ENCODE assay signal across 20 cellular contexts in the genomic region with DNA sequence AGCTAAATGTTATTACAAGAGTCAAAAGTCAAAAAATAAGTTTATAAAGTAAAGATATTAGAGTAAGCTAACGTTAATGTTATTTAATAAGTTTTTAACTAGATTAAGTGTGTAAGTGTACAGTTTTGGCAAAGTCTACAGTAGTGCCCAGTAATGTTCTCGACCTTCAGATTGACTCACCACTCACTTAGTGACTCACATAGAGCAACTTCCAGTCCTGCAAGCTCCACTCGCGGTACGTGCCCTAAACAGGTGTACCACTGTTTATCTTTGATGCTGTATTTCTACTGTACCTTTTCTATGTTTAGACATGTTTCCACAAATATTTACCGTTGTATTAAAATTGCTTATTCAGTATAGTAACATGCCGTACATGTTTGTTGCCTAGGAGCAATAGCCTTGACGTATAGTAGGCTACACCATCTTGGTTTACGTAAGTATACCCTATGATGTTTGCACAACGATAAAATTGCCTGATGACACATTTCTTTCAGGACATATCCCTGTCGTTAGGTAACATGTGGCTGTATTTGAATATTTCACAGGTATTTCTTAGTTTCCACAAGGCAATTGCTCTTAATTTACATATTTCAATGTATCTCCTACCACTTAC.
"Had no signal": no experiment of that assay in that cellular context is flagged by ENCODE, and none has a peak within 500 bp of the region (broad histone marks: within the 10 kb centered on the region; RNA-seq: fewer than 3 reads in every experiment).

No MANE protein-coding gene starts in this region.

- H3K27ac ChIP-seq: ascending aorta, esophagus muscularis mucosa, thyroid gland had no signal

- ATAC-seq: activated CD8-positive, alpha-beta T cell treated with anti-CD3 and anti-CD28 coated beads for 36 hours; left lobe of liver; T-cell had no signal

- H3K27me3 Mint-ChIP-seq: activated CD8-positive, alpha-beta T cell treated with anti-CD3 and anti-CD28 coated beads for 36 hours; T-cell had no signal

- H3K27me3 ChIP-seq: ascending aorta, esophagus muscularis mucosa, thyroid gland had no signal

- H3K4me3 ChIP-seq: ascending aorta, esophagus muscularis mucosa, lung, thyroid gland had no signal

- DNase-seq: activated CD4-positive, alpha-beta T cell treated with anti-CD3 and anti-CD28 coated beads for 48 hours; activated CD4-positive, CD25-positive, alpha-beta regulatory T cell; activated CD8-positive, alpha-beta T cell treated with anti-CD3 and anti-CD28 coated beads for 36 hours; activated naive CD4-positive, alpha-beta T cell treated with anti-CD3 and anti-CD28 coated beads for 36 hours; activated T-cell treated with anti-CD3 and anti-CD28 coated beads, Interleukin-2, amount 50 U/mL, for 1 hour; cerebellar nuclear complex; cortex of kidney; kidney; stimulated activated CD4-positive, alpha-beta T cell treated with anti-CD3 and anti-CD28 coated beads, Interleukin-12 subunit alpha, Interleukin-12 subunit beta, amount 100 ng/mL, for 4 hours; stimulated activated CD4-positive, alpha-beta T cell treated with anti-CD3 and anti-CD28 coated beads, Interleukin-1b, Interleukin-23, amount 100 ng/mL, for 48 hours; stimulated activated naive CD4-positive, alpha-beta T cell treated with Interleukin-2 at 50 U/mL for 16 hours; T-cell; thyroid gland had no signal

- H3K36me3 Mint-ChIP-seq: mesothelial cell of epicardium, T-cell had no signal

- H3K4me1 Mint-ChIP-seq: mesothelial cell of epicardium, nephron, T-cell had no signal

- H3K36me3 ChIP-seq: ascending aorta, esophagus muscularis mucosa, thyroid gland had no signal

- FAIRE-seq: endometrium had no signal

- H3K9me3 Mint-ChIP-seq: mesothelial cell of epicardium, nephron had no signal

- H3K27ac Mint-ChIP-seq: activated CD8-positive, alpha-beta T cell treated with anti-CD3 and anti-CD28 coated beads for 36 hours; activated naive CD4-positive, alpha-beta T cell treated with anti-CD3 and anti-CD28 coated beads for 36 hours; mesothelial cell of epicardium; nephron; T-cell had no signal

- H3K4me1 ChIP-seq: ascending aorta, esophagus muscularis mucosa, thyroid gland had no signal

- H3K9me3 ChIP-seq: ascending aorta, esophagus muscularis mucosa, thyroid gland had no signal

- H3K4me3 Mint-ChIP-seq: activated CD8-positive, alpha-beta T cell treated with anti-CD3 and anti-CD28 coated beads for 36 hours; activated naive CD4-positive, alpha-beta T cell treated with anti-CD3 and anti-CD28 coated beads for 36 hours; mesothelial cell of epicardium; nephron; T-cell had no signal
